Comparison of ENCODE assay signal across 19 cellular contexts in genomic region chrX:65862638-65863037, GRCh38.
DNase-seq lines count a peak whose midpoint lies in the region; ATAC-seq and TF ChIP-seq lines count a peak whose summit lies in the region.
"Had no signal": no experiment of that assay in that cellular context is flagged by ENCODE, and none has a peak within 500 bp of the region (broad histone marks: within the 10 kb centered on the region; RNA-seq: fewer than 3 reads in every experiment).

No MANE protein-coding gene starts in this region.

- H3K36me3 Mint-ChIP-seq in CD8-positive, alpha-beta T cell = no peaks in the 10 kb centered on the region
- no peaks in the 10 kb centered on the region for H3K36me3 Mint-ChIP-seq in T-cell
- peaks cover 0 to under 1% (median 0%) of the 10 kb centered on the region in 3 donors for H3K36me3 Mint-ChIP-seq in naive thymus-derived CD8-positive, alpha-beta T cell
- H3K36me3 Mint-ChIP-seq: CD4-positive, CD25-positive, alpha-beta regulatory T cell had no signal

- no peaks in the 10 kb centered on the region for H3K27me3 Mint-ChIP-seq in CD8-positive, alpha-beta T cell (ENCODE audit: low read depth)
- peaks cover 0 to 4% of the 10 kb centered on the region in 2 donors for H3K27me3 Mint-ChIP-seq in T-cell
- no peaks in the 10 kb centered on the region for H3K27me3 Mint-ChIP-seq in naive thymus-derived CD8-positive, alpha-beta T cell
- H3K27me3 Mint-ChIP-seq: CD4-positive, CD25-positive, alpha-beta regulatory T cell had no signal

- H3K27me3 ChIP-seq in CD8-positive, alpha-beta T cell (ENCODE audit: insufficient read depth, low read length) = no peaks in the 10 kb centered on the region
- H3K27me3 ChIP-seq: BE2C had no signal

- CTCF ChIA-PET in CD8-positive, alpha-beta T cell (lab: Charles Lee) = no interaction called here
- CTCF ChIA-PET in T-cell (lab: Charles Lee) = no interaction called here

- intact Hi-C loops in CD8-positive, alpha-beta T cell (cut with DNase I, micrococcal nuclease) = no loop called here

- no peaks in the 10 kb centered on the region for H3K9me3 ChIP-seq in CD8-positive, alpha-beta T cell (ENCODE audit: low read length)
- H3K9me3 ChIP-seq: BE2C had no signal

- no peaks in the 10 kb centered on the region for H3K9me3 Mint-ChIP-seq in CD8-positive, alpha-beta T cell
- no peaks in the 10 kb centered on the region for H3K9me3 Mint-ChIP-seq in T-cell
- H3K9me3 Mint-ChIP-seq in naive thymus-derived CD8-positive, alpha-beta T cell = no peaks in the 10 kb centered on the region
- H3K9me3 Mint-ChIP-seq: CD4-positive, CD25-positive, alpha-beta regulatory T cell; IgD-negative memory B cell had no signal

- no peak overlapping the region for H3K27ac Mint-ChIP-seq in CD8-positive, alpha-beta T cell
- no peak overlapping the region for H3K27ac Mint-ChIP-seq in T-cell
- H3K27ac Mint-ChIP-seq in naive thymus-derived CD8-positive, alpha-beta T cell = peak overlapping the region in 1 of 10 donors; percentile 20
- H3K27ac Mint-ChIP-seq: CD4-positive, CD25-positive, alpha-beta regulatory T cell; H9; IgD-negative memory B cell had no signal

- POLR2A ChIA-PET in CD8-positive, alpha-beta T cell (lab: Charles Lee) = no interaction called here
- POLR2A ChIA-PET in T-cell (lab: Charles Lee) = no interaction called here
- POLR2A ChIA-PET in naive thymus-derived CD8-positive, alpha-beta T cell (lab: Charles Lee) = no interaction called here

- no peak for TF ChIP-seq CTCF in CD8-positive, alpha-beta T cell (IDR thresholded peaks at IDR 0.05)

- no peak overlapping the region for H3K4me3 Mint-ChIP-seq in CD8-positive, alpha-beta T cell
- H3K4me3 Mint-ChIP-seq in T-cell = no peak overlapping the region
- H3K4me3 Mint-ChIP-seq in naive thymus-derived CD8-positive, alpha-beta T cell = no peak overlapping the region
- H3K4me3 Mint-ChIP-seq: CD4-positive, CD25-positive, alpha-beta regulatory T cell; H9; IgD-negative memory B cell had no signal

- H3K4me3 ChIP-seq in CD8-positive, alpha-beta T cell (ENCODE audit: low read depth, low read length) = no peak overlapping the region
- no peak overlapping the region for H3K4me3 ChIP-seq in Jurkat, Clone E6-1 (ENCODE audit: low read length)
- H3K4me3 ChIP-seq: GM12878 had no signal

- DNase-seq in CD8-positive, alpha-beta T cell = peak in 1 of 7 experiments; percentile 20
- peak; percentile 87 for DNase-seq in Jurkat, Clone E6-1 (ENCODE audit: low read depth, low spot score)
- DNase-seq in T-cell (peak in 9 of 34 experiments; percentile 2 to 27 (median 12)), amygdala (lab: John Stamatoyannopoulos, UW) (no peak)
- DNase-seq in naive thymus-derived CD8-positive, alpha-beta T cell = peak in 7 of 10 donors; percentile 1 to 59 (median 25)
- DNase-seq: ACHN; BE2C; C1 segment of cervical spinal cord; Calu3; CD4-positive, CD25-positive, alpha-beta regulatory T cell; DMS79 treated with DMSO at 0.1 percent for 48 hours; EL; H9; KG1 had no signal

- peaks cover 43% of the 10 kb centered on the region for H3K4me1 Mint-ChIP-seq in CD8-positive, alpha-beta T cell (ENCODE audit: low read depth)
- H3K4me1 Mint-ChIP-seq in T-cell = peaks cover 30 to 63% (median 49%) of the 10 kb centered on the region in 3 donors
- peaks cover 17 to 63% (median 46%) of the 10 kb centered on the region in 4 donors for H3K4me1 Mint-ChIP-seq in naive thymus-derived CD8-positive, alpha-beta T cell

- ATAC-seq in CD8-positive, alpha-beta T cell = peak; percentile 24
- ATAC-seq in T-cell (replicated peaks in 1 of 4) (peak in 3 of 4 experiments; percentile 34 to 58 (median 46)), GM18870 (IDR thresholded peaks at IDR 0.05; ENCODE audit: unreplicated experiment) (no peak), GM19328 (IDR thresholded peaks at IDR 0.05; ENCODE audit: unreplicated experiment) (no peak)
- peak; percentile 66 to 69 for ATAC-seq in naive thymus-derived CD8-positive, alpha-beta T cell
- ATAC-seq: GM12878, HepG2 had no signal

- H3K27ac ChIP-seq in CD8-positive, alpha-beta T cell (ENCODE audit: low read depth, low read length) = no peak overlapping the region

- no peaks in the 10 kb centered on the region for H3K36me3 ChIP-seq in CD8-positive, alpha-beta T cell (ENCODE audit: insufficient read depth, low read length)
- H3K36me3 ChIP-seq: BE2C had no signal

- H3K4me1 ChIP-seq in CD8-positive, alpha-beta T cell (ENCODE audit: insufficient read depth, low read length) = peaks cover 19% of the 10 kb centered on the region
- H3K4me1 ChIP-seq: BE2C had no signal

Comparison
In these comparisons a context has a peak if more than half of its experiments do, and no peak if none do; other contexts are left out.
1. ATAC-seq: peak in CD8-positive, alpha-beta T cell (single experiment), T-cell (3 of 4) and naive thymus-derived CD8-positive, alpha-beta T cell (2 of 2); none in GM18870 (single experiment) and GM19328 (single experiment).
2. DNase-seq: peak in Jurkat, Clone E6-1 (single experiment) and naive thymus-derived CD8-positive, alpha-beta T cell (7 of 10); none in amygdala (0 of 56).